ENCODE assay signal across 23 cellular contexts in genomic region chr6:17886891-17887290, GRCh38.
A peak's percentile ranks its signal among the peaks of the same experiment; 100 is the strongest.
DNase-seq lines count a peak whose midpoint lies in the region; ATAC-seq and TF ChIP-seq lines count a peak whose summit lies in the region.
"Had no signal": no experiment of that assay in that cellular context is flagged by ENCODE, and none has a peak within 500 bp of the region (broad histone marks: within the 10 kb centered on the region; RNA-seq: fewer than 3 reads in every experiment).

No MANE protein-coding gene starts in this region.

- H3K27me3 ChIP-seq in RWPE2 (ENCODE audit: insufficient read depth, poor library complexity, severe bottlenecking), result no peaks in the 10 kb centered on the region
- no peaks in the 10 kb centered on the region for H3K27me3 ChIP-seq in gastroesophageal sphincter
- H3K27me3 ChIP-seq in thyroid gland, result no peaks in the 10 kb centered on the region
- H3K27me3 ChIP-seq: brain microvascular endothelial cell, esophagus squamous epithelium, suprapubic skin had no signal

- no peak overlapping the region for H3K4me3 Mint-ChIP-seq in HFFc6
- H3K4me3 Mint-ChIP-seq: activated CD4-positive, alpha-beta memory T cell treated with anti-CD3 and anti-CD28 coated beads for 36 hours; activated T-cell treated with anti-CD3 and anti-CD28 coated beads, Interleukin-2, amount 50 U/mL, for 24 hours; CD8-positive, alpha-beta T cell; T-cell had no signal

- no peaks in the 10 kb centered on the region for H4K20me1 ChIP-seq in OCI-LY7 (ENCODE audit: insufficient read depth, low read length)

- TF ChIP-seq CTCF in HFFc6 (IDR thresholded peaks at IDR 0.05) (no peak), RWPE2 (IDR thresholded peaks at IDR 0.05; ENCODE audit: poor library complexity, severe bottlenecking) (no peak), gastroesophageal sphincter (IDR thresholded peaks at IDR 0.05) (no peak), thyroid gland (IDR thresholded peaks at IDR 0.05) (no peak), OCI-LY7 (conservative IDR thresholded peaks at IDR 0.05; ENCODE audit: low read length) (no peak)

- H3K9me2 ChIP-seq in OCI-LY7 (ENCODE audit: insufficient read depth, low read length), result no peaks in the 10 kb centered on the region

- H3K4me2 ChIP-seq in OCI-LY7 (ENCODE audit: low read length), result no peak overlapping the region

- H3K27ac ChIP-seq in RWPE2 (ENCODE audit: poor library complexity, severe bottlenecking), result no peak overlapping the region
- no peak overlapping the region for H3K27ac ChIP-seq in gastroesophageal sphincter
- H3K27ac ChIP-seq in thyroid gland, result no peak overlapping the region
- H3K27ac ChIP-seq in OCI-LY7 (ENCODE audit: low read depth, low read length, poor library complexity, severe bottlenecking), result no peak overlapping the region
- H3K27ac ChIP-seq: brain microvascular endothelial cell, esophagus squamous epithelium, suprapubic skin, VCaP had no signal

- H3K36me3 ChIP-seq in RWPE2 (ENCODE audit: low read depth), result no peaks in the 10 kb centered on the region
- H3K36me3 ChIP-seq in gastroesophageal sphincter, result no peaks in the 10 kb centered on the region
- no peaks in the 10 kb centered on the region for H3K36me3 ChIP-seq in thyroid gland
- no peaks in the 10 kb centered on the region for H3K36me3 ChIP-seq in OCI-LY7 (ENCODE audit: insufficient read depth, low read length)
- H3K36me3 ChIP-seq: brain microvascular endothelial cell had no signal

- POLR2A ChIA-PET in OCI-LY7 (lab: Charles Lee), result interaction anchor here (1.7 kb wide), 1 partner anchor 14 kb away, joined by 4 read pairs; no protein-coding TSS in a partner anchor

- H2AFZ ChIP-seq in OCI-LY7 (ENCODE audit: low read length), result no peak overlapping the region

- peaks cover 14% of the 10 kb centered on the region for H3K4me1 ChIP-seq in RWPE2 (ENCODE audit: insufficient read depth, poor library complexity, severe bottlenecking)
- peaks cover 0 to 41% (median 0%) of the 10 kb centered on the region in 3 donors for H3K4me1 ChIP-seq in gastroesophageal sphincter
- peaks cover 0 to 19% of the 10 kb centered on the region in 2 donors for H3K4me1 ChIP-seq in thyroid gland
- no peaks in the 10 kb centered on the region for H3K4me1 ChIP-seq in OCI-LY7 (ENCODE audit: insufficient read depth, low read length, poor library complexity, severe bottlenecking)

- ATAC-seq in RWPE2 (ENCODE audit: low read depth), result peak; percentile 35; the same call in 1 of the 3 replicates
- ATAC-seq in gastroesophageal sphincter, result peak; percentile 61
- no peak for ATAC-seq in GM19455 (IDR thresholded peaks at IDR 0.05; ENCODE audit: unreplicated experiment)
- ATAC-seq: activated naive CD4-positive, alpha-beta T cell treated with anti-CD3 and anti-CD28 coated beads, Interleukin-2, amount 50 U/mL, for 72 hours; CD8-positive, alpha-beta T cell; T-cell had no signal

- WGBS in gastroesophageal sphincter (ENCODE audit: low coverage in 1 of 2), 2 donors, result 89% methylated on average over 1 of the region's 1 CpG; no CpG with 5 or more reads in 1 of the 2 donors
- 88 to 94% methylated on average over 1 of the region's 1 CpG for WGBS in thyroid gland, 2 donors

- TF ChIP-seq EP300 in gastroesophageal sphincter (IDR thresholded peaks at IDR 0.05), result no peak

- intact Hi-C loops in thyroid gland (cut with DNase I), result no loop called here
- intact Hi-C loops in OCI-LY7 (cut with micrococcal nuclease; ENCODE audit: unreplicated experiment), result no loop called here

- no peaks in the 10 kb centered on the region for H3K79me2 ChIP-seq in OCI-LY7 (ENCODE audit: insufficient read depth, low read depth, low read length)

- H3K9me3 ChIP-seq in RWPE2 (ENCODE audit: severe bottlenecking) (no peaks in the 10 kb centered on the region), gastroesophageal sphincter (no peaks in the 10 kb centered on the region), thyroid gland (no peaks in the 10 kb centered on the region), OCI-LY7 (ENCODE audit: low read length) (no peaks in the 10 kb centered on the region)
- H3K9me3 ChIP-seq: esophagus squamous epithelium, suprapubic skin had no signal

- BruUV-seq in OCI-LY7 (replicated peaks; lab: Mats Ljungman, UMichigan), result no TSS peak

- TF ChIP-seq POLR2A in gastroesophageal sphincter (IDR thresholded peaks at IDR 0.05) (no peak), thyroid gland (IDR thresholded peaks at IDR 0.05) (no peak)

- H3K27ac Mint-ChIP-seq in HFFc6, result peak overlapping the region; percentile 75
- H3K27ac Mint-ChIP-seq: activated CD4-positive, alpha-beta memory T cell treated with anti-CD3 and anti-CD28 coated beads for 36 hours; activated naive CD4-positive, alpha-beta T cell treated with anti-CD3 and anti-CD28 coated beads, Interleukin-2, amount 50 U/mL, for 72 hours; activated T-cell treated with anti-CD3 and anti-CD28 coated beads, Interleukin-2, amount 50 U/mL, for 24 hours; CD8-positive, alpha-beta T cell; T-cell had no signal

- H3K9me3 Mint-ChIP-seq in HFFc6, result no peaks in the 10 kb centered on the region
- H3K9me3 Mint-ChIP-seq: activated CD4-positive, alpha-beta memory T cell treated with anti-CD3 and anti-CD28 coated beads for 36 hours; activated T-cell treated with anti-CD3 and anti-CD28 coated beads, Interleukin-2, amount 50 U/mL, for 24 hours; CD8-positive, alpha-beta T cell; T-cell had no signal

- H3K4me3 ChIP-seq in RWPE2 (ENCODE audit: severe bottlenecking), result no peak overlapping the region
- H3K4me3 ChIP-seq in gastroesophageal sphincter, result no peak overlapping the region
- H3K4me3 ChIP-seq in thyroid gland (replicated peaks in 1 of 3), result no peak overlapping the region
- H3K4me3 ChIP-seq in OCI-LY7 (ENCODE audit: low read depth, low read length, poor library complexity, severe bottlenecking), result no peak overlapping the region
- H3K4me3 ChIP-seq: esophagus squamous epithelium, suprapubic skin had no signal

- CTCF ChIA-PET in OCI-LY7 (lab: Charles Lee; ENCODE audit: unreplicated experiment), result no interaction called here

- peaks cover 14% of the 10 kb centered on the region for H3K36me3 Mint-ChIP-seq in HFFc6 (ENCODE audit: low read depth)
- H3K36me3 Mint-ChIP-seq: activated CD4-positive, alpha-beta memory T cell treated with anti-CD3 and anti-CD28 coated beads for 36 hours; activated naive CD4-positive, alpha-beta T cell treated with anti-CD3 and anti-CD28 coated beads, Interleukin-2, amount 50 U/mL, for 72 hours; CD8-positive, alpha-beta T cell; T-cell had no signal

- H3K27me3 Mint-ChIP-seq in HFFc6 (ENCODE audit: insufficient read depth), result no peaks in the 10 kb centered on the region; the same call in 1 of the 2 replicates

- peaks cover 41% of the 10 kb centered on the region for H3K4me1 Mint-ChIP-seq in HFFc6 (ENCODE audit: low read depth)

- DNase-seq in AG20443 (ENCODE audit: low spot score) (peak; percentile 66), HFFc6 (peak; percentile 52), RWPE2 (ENCODE audit: low spot score) (no peak), NCI-H2029 treated with DMSO at 0.1 percent for 48 hours (lab: John Stamatoyannopoulos, UW) (no peak), thyroid gland (no peak), OCI-LY7 (ENCODE audit: low spot score) (no peak)
- DNase-seq: ACHN; activated CD4-positive, alpha-beta memory T cell treated with anti-CD3 and anti-CD28 coated beads for 36 hours; activated T-cell treated with anti-CD3 and anti-CD28 coated beads, Interleukin-2, amount 50 U/mL, for 24 hours; brain microvascular endothelial cell; CD8-positive, alpha-beta T cell; esophagus squamous epithelium; left cardiac atrium; NCI-H2029; NCI-H748 treated with DMSO at 0.1 percent for 48 hours; occipital lobe; small intestine; T-cell had no signal

Comparison
In these comparisons a context has a peak if more than half of its experiments do, and no peak if none do; other contexts are left out.
1. DNase-seq: peak in AG20443 (single experiment) and HFFc6 (single experiment); none in RWPE2 (single experiment), NCI-H2029 treated with DMSO at 0.1 percent for 48 hours (single experiment), thyroid gland (0 of 2) and OCI-LY7 (single experiment).